8 cellular contexts compared by ENCODE assay signal in genomic region chr4:85475631-85476233, GRCh38. TPM values are rescaled to one million over a fixed set of nuclear protein-coding genes. Genes with fewer than 3 reads are reported as not detected.
A peak's percentile ranks its signal among the peaks of the same experiment; 100 is the strongest.
DNase-seq lines count a peak whose midpoint lies in the region; ATAC-seq and TF ChIP-seq lines count a peak whose summit lies in the region.

No MANE protein-coding gene starts in this region.

- H3K9me3 ChIP-seq in HUES64 (ENCODE audit: insufficient read depth, low read depth, low read length) (no peaks in the 10 kb centered on the region), right cardiac atrium (ENCODE audit: control insufficient read depth, low read length) (no peaks in the 10 kb centered on the region), spleen (no peaks in the 10 kb centered on the region)

- H3K36me3 Mint-ChIP-seq in WTC11: no peaks in the 10 kb centered on the region

- H3K36me3 ChIP-seq in HUES64 (ENCODE audit: insufficient read depth, low read length) (no peaks in the 10 kb centered on the region), spleen (no peaks in the 10 kb centered on the region)

- peaks cover 7% of the 10 kb centered on the region for H3K27me3 Mint-ChIP-seq in WTC11 (ENCODE audit: low read depth)

- no peak overlapping the region for H3K9ac ChIP-seq in HUES64 (ENCODE audit: low read depth, low read length)

- H3K27ac ChIP-seq in HUES64 (ENCODE audit: low read depth, low read length): no peak overlapping the region
- H3K27ac ChIP-seq in right cardiac atrium (ENCODE audit: low read length): no peak overlapping the region
- H3K27ac ChIP-seq in spleen: peak overlapping the region in 7 of 8 donors; percentile 87 to 94 (median 91)

- H3K9me3 Mint-ChIP-seq in WTC11: no peaks in the 10 kb centered on the region

- DNase-seq in WTC11 (ENCODE audit: low spot score) (no peak), right cardiac atrium (peak; percentile 32 to 83 (median 79)), spleen (no peak), activated gamma-delta T cell treated with Interleukin-2 at 50 U/mL for 16 hours (no peak), NCI-H345 treated with DMSO at 0.1 percent for 48 hours (lab: John Stamatoyannopoulos, UW; ENCODE audit: unreplicated experiment) (no peak), NCI-H774 (lab: John Stamatoyannopoulos, UW) (no peak)
- DNase-seq in activated CD4-positive, alpha-beta T cell treated with anti-CD3 and anti-CD28 coated beads for 4 hours: no peak

- TF ChIP-seq CTCF in WTC11 (IDR thresholded peaks at IDR 0.05) (no peak), spleen (IDR thresholded peaks at IDR 0.05 in 8 of 11, conservative IDR thresholded peaks at IDR 0.05 in 3 of 11) (no peak)

- TF ChIP-seq POLR2A in spleen (IDR thresholded peaks at IDR 0.05): no peak

- intact Hi-C loops in right cardiac atrium (cut with DNase I) (loop anchor here in 2 of 4 donors (5.0 to 10.0 kb wide), 2 partner anchors 269 to 272 kb away; no protein-coding TSS in a partner anchor), spleen (cut with DNase I; ENCODE audit: low total_unique reads) (no loop called here)

- H3K27ac Mint-ChIP-seq in WTC11: peak overlapping the region; percentile 95

- CTCF ChIA-PET in WTC11 (lab: Charles Lee): interaction anchor here (0.9 to 2.4 kb wide), 5 partner anchors 8 to 321 kb away, joined by 3 to 14 read pairs (median 4); no protein-coding TSS in a partner anchor

- peak overlapping the region; percentile 80 for H3K4me3 ChIP-seq in HUES64 (ENCODE audit: low read length)
- peak overlapping the region; percentile 89 for H3K4me3 ChIP-seq in right cardiac atrium (ENCODE audit: low read length)
- peak overlapping the region; percentile 26 to 77 (median 60) for H3K4me3 ChIP-seq in spleen

- H3K27me3 ChIP-seq in HUES64 (ENCODE audit: insufficient read depth, low read length): peaks cover 11% of the 10 kb centered on the region
- H3K27me3 ChIP-seq in right cardiac atrium (ENCODE audit: control insufficient read depth, insufficient read depth): no peaks in the 10 kb centered on the region
- H3K27me3 ChIP-seq in spleen (replicated peaks in 1 of 7): no peaks in the 10 kb centered on the region

- H3K4me1 ChIP-seq in HUES64 (ENCODE audit: insufficient read depth, low read length) (peaks cover 3% of the 10 kb centered on the region; the same call in 1 of the 2 replicates), right cardiac atrium (ENCODE audit: control insufficient read depth, insufficient read depth, low read length) (no peaks in the 10 kb centered on the region), spleen (peaks cover 9 to 66% (median 28%) of the 10 kb centered on the region in 6 donors)

- no CpG with 5 or more reads among the region's 21 CpGs for WGBS in HUES64
- 5% methylated on average over 16 of the region's 21 CpGs for WGBS in right cardiac atrium
- WGBS in spleen, 5 donors: 5 to 10% (median 6%) methylated on average over 11 to 16 of the region's 21 CpGs

- H3K4me3 Mint-ChIP-seq in WTC11: peak overlapping the region; percentile 85

- peaks cover 8% of the 10 kb centered on the region for H3K4me1 Mint-ChIP-seq in WTC11

- POLR2A ChIA-PET in WTC11 (lab: Charles Lee): interaction anchor here (0.5 to 1.5 kb wide), 3 partner anchors 9 to 50 kb away, joined by 3 to 7 read pairs (median 4); no protein-coding TSS in a partner anchor

- ATAC-seq in WTC11 (no peak), right cardiac atrium (peak in 1 of 2 donors; percentile 3)

TF ChIP-seq in WTC11, 78 proteins besides CTCF, POLR2A, EP300 and RAD21:
- TF ChIP-seq HMGA2 (CRISPR knock-in tag; IDR thresholded peaks at IDR 0.05) (peak; percentile 93), TEAD1 (CRISPR knock-in tag; IDR thresholded peaks at IDR 0.05) (no peak)
TF ChIP-seq in WTC11: peak in this region for 1.

RNA-seq across cellular contexts. Expression of gene ARHGAP24, which starts 0.8 kb away (rescaled TPM):
- polyA plus RNA-seq in HUES64 (2013, experiment 1 of 2): 1.7 TPM
- polyA plus RNA-seq in HUES64 (2013, experiment 2 of 2): 1.7 TPM
- total RNA-seq in WTC11 (2021) (1.2 to 2.1 TPM (median 1.4 TPM) in 3 replicates), right cardiac atrium (10 to 100 TPM; 36.5 to 49.3 (median 39.3) TPM), spleen (100 to 1,000 TPM; 104 to 199 (median 147) TPM)
- polyA plus RNA-seq in right cardiac atrium (16.7 TPM), spleen (10 to 100 TPM; 23.1 to 32.7 (median 24.4) TPM)

Comparison
In these comparisons a context has a peak if more than half of its experiments do, and no peak if none do; other contexts are left out.
1. H3K27ac ChIP-seq: peak in spleen (7 of 8); none in HUES64 (single experiment) and right cardiac atrium (single experiment).
2. DNase-seq: peak in right cardiac atrium (3 of 3); none in WTC11 (single experiment), spleen (single experiment), activated gamma-delta T cell treated with Interleukin-2 at 50 U/mL for 16 hours (single experiment), activated CD4-positive, alpha-beta T cell treated with anti-CD3 and anti-CD28 coated beads for 4 hours (0 of 2), NCI-H345 treated with DMSO at 0.1 percent for 48 hours (single experiment) and NCI-H774 (single experiment).
3. RNA of gene ARHGAP24, which starts 0.8 kb away (total RNA-seq): 104 to 199 TPM in spleen and 36.5 to 49.3 TPM in right cardiac atrium; 1.2 to 2.1 TPM in WTC11; every median in the first group is over 10 times any median in the second.
4. Peak in every context shown above with its lines, with median percentiles within 50 percentile points of each other: H3K4me3 ChIP-seq.